In genomic region chr14:89719371-89720075, GRCh38 we compare ENCODE assay signal across 11 cellular contexts.
DNase-seq lines count a peak whose midpoint lies in the region; ATAC-seq and TF ChIP-seq lines count a peak whose summit lies in the region.
"Had no signal": no experiment of that assay in that cellular context is flagged by ENCODE, and none has a peak within 500 bp of the region (broad histone marks: within the 10 kb centered on the region; RNA-seq: fewer than 3 reads in every experiment).

No MANE protein-coding gene starts in this region.

- H3K36me3 ChIP-seq in subcutaneous abdominal adipose tissue (ENCODE audit: control insufficient read depth in 5 of 5, insufficient read depth in 5 of 5, low read length in 5 of 5): no peaks in the 10 kb centered on the region

- H3K4me3 ChIP-seq in subcutaneous abdominal adipose tissue (ENCODE audit: low read depth in 1 of 5, low read length in 5 of 5): no peak overlapping the region

- H3K9me3 ChIP-seq in subcutaneous abdominal adipose tissue (ENCODE audit: control insufficient read depth in 5 of 5, low read length in 5 of 5): no peaks in the 10 kb centered on the region

- DNase-seq in activated T-cell treated with anti-CD3 and anti-CD28 coated beads, Interleukin-2, amount 50 U/mL, for 24 hours: no peak
- DNase-seq in activated T-cell treated with anti-CD3 and anti-CD28 coated beads, Interleukin-2, amount 50 U/mL, for 1 hour: no peak
- no peak for DNase-seq in activated CD8-positive, alpha-beta T cell treated with anti-CD3 and anti-CD28 coated beads for 36 hours
- DNase-seq in globus pallidus (ENCODE audit: low spot score) (no peak), hypothalamus (lab: John Stamatoyannopoulos, UW) (no peak)
- DNase-seq: dermis blood vessel endothelial cell; NCI-H1417 treated with DMSO at 0.1 percent for 48 hours; stimulated activated CD4-positive, alpha-beta T cell treated with anti-CD3 and anti-CD28 coated beads, Interleukin-4, amount 100 ng/mL, for 4 hours had no signal

- peaks cover 7% of the 10 kb centered on the region for H3K36me3 Mint-ChIP-seq in activated T-cell treated with anti-CD3 and anti-CD28 coated beads, Interleukin-2, amount 50 U/mL, for 24 hours (ENCODE audit: low read depth)
- H3K36me3 Mint-ChIP-seq in activated CD8-positive, alpha-beta T cell treated with anti-CD3 and anti-CD28 coated beads for 36 hours (ENCODE audit: low read depth): peaks cover 23% of the 10 kb centered on the region

- peak overlapping the region; percentile 96 for H3K27ac Mint-ChIP-seq in activated T-cell treated with anti-CD3 and anti-CD28 coated beads, Interleukin-2, amount 50 U/mL, for 24 hours
- peak overlapping the region; percentile 100 for H3K27ac Mint-ChIP-seq in activated CD8-positive, alpha-beta T cell treated with anti-CD3 and anti-CD28 coated beads for 36 hours

- H3K4me3 Mint-ChIP-seq in activated T-cell treated with anti-CD3 and anti-CD28 coated beads, Interleukin-2, amount 50 U/mL, for 24 hours: no peak overlapping the region
- H3K4me3 Mint-ChIP-seq in activated CD8-positive, alpha-beta T cell treated with anti-CD3 and anti-CD28 coated beads for 36 hours: no peak overlapping the region

- peaks cover 9% of the 10 kb centered on the region for H3K9me3 Mint-ChIP-seq in activated T-cell treated with anti-CD3 and anti-CD28 coated beads, Interleukin-2, amount 50 U/mL, for 24 hours
- H3K9me3 Mint-ChIP-seq in activated CD8-positive, alpha-beta T cell treated with anti-CD3 and anti-CD28 coated beads for 36 hours: peaks cover 13% of the 10 kb centered on the region

- H3K4me1 Mint-ChIP-seq in activated T-cell treated with anti-CD3 and anti-CD28 coated beads, Interleukin-2, amount 50 U/mL, for 24 hours (ENCODE audit: low read depth): peaks cover 75% of the 10 kb centered on the region
- peaks cover 78% of the 10 kb centered on the region for H3K4me1 Mint-ChIP-seq in activated CD8-positive, alpha-beta T cell treated with anti-CD3 and anti-CD28 coated beads for 36 hours (ENCODE audit: low read depth)

- ATAC-seq in HG03460 (IDR thresholded peaks at IDR 0.05; ENCODE audit: unreplicated experiment) (peak; percentile 46), GM21526 (IDR thresholded peaks at IDR 0.05; ENCODE audit: low FRiP score, unreplicated experiment) (no peak)
- ATAC-seq in activated CD8-positive, alpha-beta T cell treated with anti-CD3 and anti-CD28 coated beads for 36 hours: no peak

- H3K9ac ChIP-seq in subcutaneous abdominal adipose tissue (ENCODE audit: low read length in 5 of 5): no peak overlapping the region

- POLR2A ChIA-PET in activated CD8-positive, alpha-beta T cell treated with anti-CD3 and anti-CD28 coated beads for 36 hours (lab: Charles Lee): interaction anchor here (4.3 kb wide), 1 partner anchor 17 kb away, joined by 38 read pairs; no protein-coding TSS in a partner anchor

- CTCF ChIA-PET in activated CD8-positive, alpha-beta T cell treated with anti-CD3 and anti-CD28 coated beads for 36 hours (lab: Charles Lee): no interaction called here

- no peaks in the 10 kb centered on the region for H3K27me3 Mint-ChIP-seq in activated T-cell treated with anti-CD3 and anti-CD28 coated beads, Interleukin-2, amount 50 U/mL, for 24 hours
- H3K27me3 Mint-ChIP-seq in activated CD8-positive, alpha-beta T cell treated with anti-CD3 and anti-CD28 coated beads for 36 hours: no peaks in the 10 kb centered on the region

- peaks cover 4 to 35% (median 25%) of the 10 kb centered on the region in 5 donors for H3K4me1 ChIP-seq in subcutaneous abdominal adipose tissue (ENCODE audit: control insufficient read depth in 5 of 5, insufficient read depth in 5 of 5, low read length in 5 of 5)

- no peak for TF ChIP-seq CTCF in activated CD8-positive, alpha-beta T cell treated with anti-CD3 and anti-CD28 coated beads for 36 hours (IDR thresholded peaks at IDR 0.05)

- no peaks in the 10 kb centered on the region for H3K27me3 ChIP-seq in subcutaneous abdominal adipose tissue (ENCODE audit: control insufficient read depth in 5 of 5, insufficient read depth in 4 of 5, low read length in 5 of 5)

- H3K27ac ChIP-seq in subcutaneous abdominal adipose tissue (ENCODE audit: low read depth, low read length): peak overlapping the region; percentile 0

- intact Hi-C loops in activated CD8-positive, alpha-beta T cell treated with anti-CD3 and anti-CD28 coated beads for 36 hours (cut with micrococcal nuclease): loop anchor here (2.0 to 5.0 kb wide), 3 partner anchors 39 to 97 kb away; no protein-coding TSS in a partner anchor
